In the genomic region with DNA sequence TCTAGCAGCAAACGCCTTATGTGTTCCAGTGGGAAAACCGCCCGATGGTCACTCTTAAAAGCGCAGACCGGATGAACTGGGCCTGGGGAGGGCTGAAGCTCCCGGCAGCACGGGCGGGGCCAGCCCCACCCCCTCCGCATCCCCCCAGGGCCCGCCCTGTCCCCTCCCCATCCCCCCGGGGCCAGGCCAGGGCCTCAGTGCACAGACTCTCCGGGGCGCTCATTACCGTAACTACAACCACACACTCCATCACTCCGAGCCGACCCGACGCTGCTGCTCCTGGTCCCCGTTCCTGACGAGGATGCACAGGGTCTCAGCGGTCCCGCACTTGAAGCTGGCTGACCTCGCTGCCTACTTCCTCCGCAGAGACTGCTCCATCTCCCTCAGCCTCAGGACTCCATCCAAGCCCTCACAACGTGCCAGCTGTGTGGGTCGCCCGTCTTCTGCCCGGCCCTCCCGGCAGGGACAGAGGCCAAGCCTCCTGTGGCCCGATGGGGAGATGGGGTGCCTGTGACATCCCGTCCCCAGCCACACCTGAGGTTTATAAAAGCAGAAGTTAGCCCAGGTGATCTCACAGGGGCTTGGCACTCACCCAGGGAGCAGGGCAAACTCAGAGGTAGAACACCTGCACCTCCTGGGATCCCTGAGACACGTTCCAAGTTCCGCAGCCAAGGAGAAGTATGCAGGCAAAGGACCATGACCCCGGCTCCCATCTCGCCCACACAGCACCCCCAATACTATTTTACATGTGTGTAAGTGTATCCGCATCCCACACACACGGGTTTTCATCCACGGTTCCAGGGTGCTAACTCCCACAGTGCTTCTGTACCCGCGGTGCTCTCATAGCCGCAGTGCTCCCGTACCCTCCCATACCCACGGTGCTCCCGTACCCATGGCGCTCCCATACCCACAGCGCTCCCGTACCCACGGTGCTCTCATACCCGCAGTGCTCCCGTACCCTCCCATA, we compare ENCODE assay signal across 14 cellular contexts. TPM values are rescaled to one million over a fixed set of nuclear protein-coding genes. Genes with fewer than 3 reads are reported as not detected.
A peak's percentile ranks its signal among the peaks of the same experiment; 100 is the strongest.
DNase-seq lines count a peak whose midpoint lies in the region; ATAC-seq and TF ChIP-seq lines count a peak whose summit lies in the region.
"Had no signal": no experiment of that assay in that cellular context is flagged by ENCODE, and none has a peak within 500 bp of the region (broad histone marks: within the 10 kb centered on the region; RNA-seq: fewer than 3 reads in every experiment).

No MANE protein-coding gene starts in this region.

- no peaks in the 10 kb centered on the region for H3K27me3 Mint-ChIP-seq in progenitor cell of endocrine pancreas
- no peaks in the 10 kb centered on the region for H3K27me3 Mint-ChIP-seq in activated naive CD4-positive, alpha-beta T cell treated with anti-CD3 and anti-CD28 coated beads for 36 hours (ENCODE audit: low read depth)

- peaks cover 3% of the 10 kb centered on the region for H3K9me3 Mint-ChIP-seq in progenitor cell of endocrine pancreas (ENCODE audit: low read depth)
- H3K9me3 Mint-ChIP-seq in activated naive CD4-positive, alpha-beta T cell treated with anti-CD3 and anti-CD28 coated beads for 36 hours: no peaks in the 10 kb centered on the region

- CTCF ChIA-PET in Panc1 (lab: Charles Lee): no interaction called here
- CTCF ChIA-PET in activated naive CD4-positive, alpha-beta T cell treated with anti-CD3 and anti-CD28 coated beads for 36 hours (lab: Charles Lee): no interaction called here

- H3K27ac ChIP-seq in Panc1 (ENCODE audit: low read length) (no peak overlapping the region), right atrium auricular region (no peak overlapping the region), ovary (no peak overlapping the region)
- H3K27ac ChIP-seq: C4-2B, prostate gland, tibial nerve had no signal

- peak; percentile 33 for DNase-seq in GM13976 (ENCODE audit: low spot score)
- no peak for DNase-seq in Panc1 (ENCODE audit: low read depth, low spot score)
- DNase-seq in right atrium auricular region (ENCODE audit: low spot score): peak; percentile 51
- DNase-seq in ovary: peak in 3 of 5 donors; percentile 11 to 28 (median 15)
- no peak for DNase-seq in progenitor cell of endocrine pancreas (ENCODE audit: low spot score, unreplicated experiment)
- no peak for DNase-seq in ureter (ENCODE audit: low spot score)
- no peak for DNase-seq in activated naive CD4-positive, alpha-beta T cell treated with anti-CD3 and anti-CD28 coated beads for 36 hours
- DNase-seq: foreskin melanocyte, NCI-H187 treated with DMSO at 0.1 percent for 48 hours, NCI-H510A treated with DMSO at 0.1 percent for 48 hours had no signal

- H3K4me3 Mint-ChIP-seq in progenitor cell of endocrine pancreas (ENCODE audit: low read depth): no peak overlapping the region
- no peak overlapping the region for H3K4me3 Mint-ChIP-seq in activated naive CD4-positive, alpha-beta T cell treated with anti-CD3 and anti-CD28 coated beads for 36 hours

- no peak for TF ChIP-seq POLR2A in ovary (IDR thresholded peaks at IDR 0.05)

- in situ Hi-C loops in GM13976 (cut with MboI; ENCODE audit: low sequenced_read_pairs, unreplicated experiment) (no loop called here), Panc1 (cut with HindIII; ENCODE audit: low pct_unique_long_range_greater_than_20kb, low sequenced_read_pairs) (no loop called here)

- no peak overlapping the region for H3K27ac Mint-ChIP-seq in progenitor cell of endocrine pancreas
- H3K27ac Mint-ChIP-seq in activated naive CD4-positive, alpha-beta T cell treated with anti-CD3 and anti-CD28 coated beads for 36 hours: no peak overlapping the region

- H3K4me1 Mint-ChIP-seq in progenitor cell of endocrine pancreas (ENCODE audit: low read depth): no peaks in the 10 kb centered on the region
- peaks cover 25% of the 10 kb centered on the region for H3K4me1 Mint-ChIP-seq in activated naive CD4-positive, alpha-beta T cell treated with anti-CD3 and anti-CD28 coated beads for 36 hours (ENCODE audit: low read depth)

- no peak overlapping the region for H3K4me3 ChIP-seq in Panc1 (ENCODE audit: low read depth in 2 of 2, low read length in 2 of 2)
- no peak overlapping the region for H3K4me3 ChIP-seq in right atrium auricular region
- H3K4me3 ChIP-seq in ovary: no peak overlapping the region
- H3K4me3 ChIP-seq: prostate gland, tibial nerve had no signal

- no peak for ATAC-seq in Panc1
- no peak for ATAC-seq in GM19328 (IDR thresholded peaks at IDR 0.05; ENCODE audit: unreplicated experiment)

- no peak for TF ChIP-seq EP300 in ovary (IDR thresholded peaks at IDR 0.05)

- TF ChIP-seq CTCF in GM13976 (IDR thresholded peaks at IDR 0.05; ENCODE audit: borderline replicate concordance, control extremely low read depth, extremely low read depth, insufficient read depth, missing control alignments): no peak
- TF ChIP-seq CTCF in Panc1 (IDR thresholded peaks at IDR 0.05): no peak
- TF ChIP-seq CTCF in right atrium auricular region (IDR thresholded peaks at IDR 0.05): no peak
- TF ChIP-seq CTCF in ovary (IDR thresholded peaks at IDR 0.05): no peak
- no peak for TF ChIP-seq CTCF in progenitor cell of endocrine pancreas (IDR thresholded peaks at IDR 0.05; ENCODE audit: unreplicated experiment)

- H3K36me3 ChIP-seq in Panc1 (ENCODE audit: control insufficient read depth, insufficient read depth, low read length) (no peaks in the 10 kb centered on the region), right atrium auricular region (peaks cover 40% of the 10 kb centered on the region), ovary (no peaks in the 10 kb centered on the region)
- H3K36me3 ChIP-seq: prostate gland had no signal

- H3K27me3 ChIP-seq in Panc1 (ENCODE audit: control insufficient read depth, insufficient read depth, low read length): no peaks in the 10 kb centered on the region
- H3K27me3 ChIP-seq in right atrium auricular region: no peaks in the 10 kb centered on the region
- H3K27me3 ChIP-seq in ovary: no peaks in the 10 kb centered on the region
- H3K27me3 ChIP-seq: tibial nerve had no signal

- BruUV-seq in Panc1 (replicated peaks; lab: Mats Ljungman, UMichigan): TSS peak; percentile 62

- POLR2A ChIA-PET in Panc1 (lab: Charles Lee): interaction anchor here (0.6 kb wide), 1 partner anchor 11 kb away, joined by 25 read pairs; no protein-coding TSS in a partner anchor

- H3K4me1 ChIP-seq in Panc1 (ENCODE audit: control insufficient read depth, insufficient read depth, low read length) (0 out of 2 replicates have a peak, but pooled peaks cover 3% of the 10 kb centered on the region), right atrium auricular region (no peaks in the 10 kb centered on the region), ovary (ENCODE audit: insufficient read depth) (no peaks in the 10 kb centered on the region)
- H3K4me1 ChIP-seq: prostate gland had no signal

- intact Hi-C loops in Panc1 (cut with micrococcal nuclease; ENCODE audit: unreplicated experiment): no loop called here
- intact Hi-C loops in ovary (cut with DNase I): no loop called here
- intact Hi-C loops in activated naive CD4-positive, alpha-beta T cell treated with anti-CD3 and anti-CD28 coated beads for 36 hours (cut with micrococcal nuclease): no loop called here

- H3K9me3 ChIP-seq in Panc1 (ENCODE audit: control insufficient read depth, insufficient read depth, low read depth, low read length): no peaks in the 10 kb centered on the region
- H3K9me3 ChIP-seq in right atrium auricular region: no peaks in the 10 kb centered on the region
- H3K9me3 ChIP-seq in ovary: no peaks in the 10 kb centered on the region
- H3K9me3 ChIP-seq: prostate gland, tibial nerve had no signal

- 90 to 93% (median 91%) methylated on average over 48 to 50 of the region's 50 CpGs for WGBS in ovary, 3 donors

- H3K36me3 Mint-ChIP-seq in progenitor cell of endocrine pancreas (ENCODE audit: insufficient read depth): peaks cover 40% of the 10 kb centered on the region
- H3K36me3 Mint-ChIP-seq in activated naive CD4-positive, alpha-beta T cell treated with anti-CD3 and anti-CD28 coated beads for 36 hours (ENCODE audit: low read depth): peaks cover 19% of the 10 kb centered on the region

RNA-seq across cellular contexts. Expression of a gene that starts 36.0 kb away (rescaled TPM):
- total RNA-seq in Panc1 (2021; ENCODE audit: unreplicated experiment) (92.5 TPM), right atrium auricular region (10 to 100 TPM; 21.4 to 22.9 TPM), ovary (10 to 100 TPM; 16.3 to 31.1 (median 27.0) TPM), progenitor cell of endocrine pancreas (31.0 and 31.6 TPM in 2 replicates), ureter (37.4 TPM)
- 121 TPM for polyA plus RNA-seq in Panc1 (2012; ENCODE audit: insufficient read length)
- 10 to 100 TPM in 1 of 2 donors, 1 to 10 TPM in 1; 2.1 to 27.8 TPM for polyA plus RNA-seq in ovary
- total RNA-seq in activated naive CD4-positive, alpha-beta T cell treated with anti-CD3 and anti-CD28 coated beads for 36 hours: 10 to 100 TPM; 26.0 to 26.8 TPM

RNA-seq across cellular contexts. Expression of a gene that starts 49.0 kb away (rescaled TPM):
- total RNA-seq in Panc1 (2021; ENCODE audit: unreplicated experiment) (45.4 TPM), right atrium auricular region (10 to 100 TPM in 1 of 2 donors, 1 to 10 TPM in 1; 8.6 to 13.0 TPM), ovary (10 to 100 TPM in 6 of 7 donors, 1 to 10 TPM in 1; 7.6 to 26.2 (median 12.3) TPM), progenitor cell of endocrine pancreas (7.0 and 8.0 TPM in 2 replicates), ureter (29.5 TPM)
- 36.4 TPM for polyA plus RNA-seq in Panc1 (2012; ENCODE audit: insufficient read length)
- 10 to 100 TPM; 11.4 to 15.9 TPM for polyA plus RNA-seq in ovary
- 10 to 100 TPM; 14.2 to 14.8 TPM for total RNA-seq in activated naive CD4-positive, alpha-beta T cell treated with anti-CD3 and anti-CD28 coated beads for 36 hours

Comparison
In these comparisons a context has a peak if more than half of its experiments do, and no peak if none do; other contexts are left out.
1. DNase-seq: peak in GM13976 (single experiment), right atrium auricular region (single experiment) and ovary (3 of 5); none in Panc1 (single experiment), progenitor cell of endocrine pancreas (single experiment), ureter (single experiment) and activated naive CD4-positive, alpha-beta T cell treated with anti-CD3 and anti-CD28 coated beads for 36 hours (single experiment).